Comparison of ENCODE assay signal across 15 cellular contexts in genomic region chr1:48789903-48790302, GRCh38.
DNase-seq lines count a peak whose midpoint lies in the region; ATAC-seq lines count a peak whose summit lies in the region.
"Had no signal": no experiment of that assay in that cellular context is flagged by ENCODE, and none has a peak within 500 bp of the region (broad histone marks: within the 10 kb centered on the region; RNA-seq: fewer than 3 reads in every experiment).

No MANE protein-coding gene starts in this region.

- peak; percentile 67 to 69 for DNase-seq in NOMO-1 (lab: John Stamatoyannopoulos, UW; ENCODE audit: unreplicated experiment in 2 of 2)
- DNase-seq in NOMO-1 treated with dmso at 0.1 percent for 144 hours (lab: John Stamatoyannopoulos, UW; ENCODE audit: unreplicated experiment): no peak
- no peak for DNase-seq in T-helper 2 cell treated with Interferon-gamma antibody and Interleukin-4, amounts not matched to agents 5 μg/mL and 100 μg/mL, for 36 hours (ENCODE audit: low spot score)
- no peak for DNase-seq in stimulated activated naive CD8-positive, alpha-beta T cell treated with anti-CD3 and anti-CD28 coated beads, Interleukin-15, Interleukin-2, amounts not matched to agents 100 U/mL and 50 U/mL, for 24 hours
- no peak for DNase-seq in NCI-H1436 treated with DMSO at 0.1 percent for 48 hours (lab: John Stamatoyannopoulos, UW)
- DNase-seq in stimulated activated naive CD4-positive, alpha-beta T cell (lab: John Stamatoyannopoulos, UW): no peak
- DNase-seq: activated effector memory CD4-positive, alpha-beta T cell treated with Interleukin-2 at 50 U/mL for 16 hours; caudate nucleus; erythroblast; mesendoderm; Right ventricle myocardium superior; stimulated activated CD4-positive, alpha-beta T cell treated with anti-CD3 and anti-CD28 coated beads, Interleukin-1b, Interleukin-23, amount 100 ng/mL, for 48 hours had no signal

- H3K9me3 Mint-ChIP-seq in T-helper 2 cell treated with Interferon-gamma antibody and Interleukin-4, amounts not matched to agents 5 μg/mL and 100 μg/mL, for 36 hours: no peaks in the 10 kb centered on the region
- H3K9me3 Mint-ChIP-seq: WTC11 had no signal

- H3K4me3 Mint-ChIP-seq in T-helper 2 cell treated with Interferon-gamma antibody and Interleukin-4, amounts not matched to agents 5 μg/mL and 100 μg/mL, for 36 hours: no peak overlapping the region
- H3K4me3 Mint-ChIP-seq: WTC11 had no signal

- peak overlapping the region; percentile 52 for H3K27ac Mint-ChIP-seq in T-helper 2 cell treated with Interferon-gamma antibody and Interleukin-4, amounts not matched to agents 5 μg/mL and 100 μg/mL, for 36 hours
- H3K27ac Mint-ChIP-seq: WTC11 had no signal

- no peaks in the 10 kb centered on the region for H3K36me3 Mint-ChIP-seq in T-helper 2 cell treated with Interferon-gamma antibody and Interleukin-4, amounts not matched to agents 5 μg/mL and 100 μg/mL, for 36 hours (ENCODE audit: low read depth)
- H3K36me3 Mint-ChIP-seq: WTC11 had no signal

- peaks cover 32% of the 10 kb centered on the region for H3K4me1 Mint-ChIP-seq in T-helper 2 cell treated with Interferon-gamma antibody and Interleukin-4, amounts not matched to agents 5 μg/mL and 100 μg/mL, for 36 hours (ENCODE audit: low read depth)

- H3K27me3 Mint-ChIP-seq in T-helper 2 cell treated with Interferon-gamma antibody and Interleukin-4, amounts not matched to agents 5 μg/mL and 100 μg/mL, for 36 hours (ENCODE audit: low read depth): peaks cover 2% of the 10 kb centered on the region

- peak; percentile 17 for ATAC-seq in HG02943 (IDR thresholded peaks at IDR 0.05; ENCODE audit: low read depth, unreplicated experiment)
- ATAC-seq in stimulated activated naive CD8-positive, alpha-beta T cell treated with anti-CD3 and anti-CD28 coated beads, Interleukin-15, Interleukin-2, amounts not matched to agents 100 U/mL and 50 U/mL, for 24 hours: peak; percentile 8
- ATAC-seq in GM18873 (IDR thresholded peaks at IDR 0.05; ENCODE audit: low FRiP score, unreplicated experiment): no peak
- ATAC-seq: WTC11 had no signal

Comparison
In these comparisons a context has a peak if more than half of its experiments do, and no peak if none do; other contexts are left out.
1. DNase-seq: peak in NOMO-1 (2 of 2); none in NOMO-1 treated with dmso at 0.1 percent for 144 hours (single experiment), T-helper 2 cell treated with Interferon-gamma antibody and Interleukin-4, amounts not matched to agents 5 μg/mL and 100 μg/mL, for 36 hours (single experiment), stimulated activated naive CD8-positive, alpha-beta T cell treated with anti-CD3 and anti-CD28 coated beads, Interleukin-15, Interleukin-2, amounts not matched to agents 100 U/mL and 50 U/mL, for 24 hours (single experiment), NCI-H1436 treated with DMSO at 0.1 percent for 48 hours (single experiment) and stimulated activated naive CD4-positive, alpha-beta T cell (0 of 6).